9 cellular contexts compared by ENCODE assay signal in the genomic region with DNA sequence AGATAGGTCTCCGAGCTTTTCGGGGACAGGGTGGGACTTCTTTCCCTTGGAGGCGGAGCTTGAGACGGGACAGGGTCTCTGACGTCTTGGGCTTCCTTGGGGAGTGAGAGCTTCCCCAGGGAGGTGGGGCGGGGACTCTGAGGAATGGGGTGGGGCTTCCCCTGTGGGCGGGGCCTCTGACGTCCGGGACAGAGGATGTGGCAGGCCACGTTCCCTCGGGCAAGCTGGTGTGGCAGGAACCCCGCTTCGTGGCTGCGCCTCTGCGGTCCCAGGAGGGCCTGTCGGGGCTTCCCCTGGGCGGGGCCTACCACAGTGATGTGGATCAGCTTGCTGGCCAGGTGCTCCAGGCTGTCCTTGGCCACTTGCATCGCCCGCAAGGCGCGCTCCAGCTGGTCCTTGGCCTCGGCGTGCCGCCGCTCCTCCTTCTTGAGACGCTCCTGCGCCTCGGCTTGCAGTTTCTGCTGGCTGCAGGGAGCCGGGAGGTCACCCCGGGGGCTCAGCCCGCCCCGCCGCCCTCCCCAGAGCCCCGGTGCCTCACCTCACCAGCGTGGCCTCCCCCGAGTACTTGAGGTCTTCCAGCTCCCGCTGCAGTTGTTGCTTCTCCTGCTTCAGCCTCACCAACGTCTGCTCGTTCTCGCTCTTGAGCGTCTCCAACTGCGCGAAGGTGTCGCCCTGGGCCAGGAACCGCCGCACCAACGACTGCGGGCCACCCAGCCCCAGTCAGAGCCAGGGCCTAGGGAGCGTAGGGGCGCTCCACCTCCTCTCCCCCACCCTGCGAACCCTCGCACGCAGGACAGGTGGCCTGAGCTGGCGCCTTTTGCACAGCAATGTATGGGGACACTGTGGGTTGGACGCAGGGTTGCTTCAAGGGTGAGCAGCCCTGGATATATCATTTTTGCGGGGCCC. TPM values are rescaled to one million over a fixed set of nuclear protein-coding genes. Genes with fewer than 3 reads are reported as not detected.
DNase-seq lines count a peak whose midpoint lies in the region; ATAC-seq and TF ChIP-seq lines count a peak whose summit lies in the region.
"Had no signal": no experiment of that assay in that cellular context is flagged by ENCODE, and none has a peak within 500 bp of the region (broad histone marks: within the 10 kb centered on the region; RNA-seq: fewer than 3 reads in every experiment).

No MANE protein-coding gene starts in this region.

- H3K56ac ChIP-seq in IMR-90 (ENCODE audit: extremely low read depth, insufficient read depth, low read length) = no peak overlapping the region

- H3K23ac ChIP-seq in IMR-90 (ENCODE audit: low read depth, low read length) = no peak overlapping the region

- H3K36me3 ChIP-seq in IMR-90 (ENCODE audit: control insufficient read depth, insufficient read depth, low read length) = no peaks in the 10 kb centered on the region
- H3K36me3 ChIP-seq in endodermal cell (ENCODE audit: control insufficient read depth, insufficient read depth, low read length) = no peaks in the 10 kb centered on the region
- no peaks in the 10 kb centered on the region for H3K36me3 ChIP-seq in muscle layer of duodenum (ENCODE audit: control insufficient read depth in 1 of 2, insufficient read depth in 2 of 2, low read length in 2 of 2)

- H3K9me3 ChIP-seq in IMR-90 (ENCODE audit: control insufficient read depth, insufficient read depth, low read length) = no peaks in the 10 kb centered on the region
- H3K9me3 ChIP-seq in endodermal cell (ENCODE audit: control insufficient read depth, low read length) = no peaks in the 10 kb centered on the region
- H3K9me3 ChIP-seq in muscle layer of duodenum (ENCODE audit: control insufficient read depth in 1 of 2, low read length in 2 of 2) = no peaks in the 10 kb centered on the region
- H3K9me3 ChIP-seq: Caco-2 had no signal

- no peak overlapping the region for H4K5ac ChIP-seq in IMR-90 (ENCODE audit: low read depth, low read length)

- peaks cover 31% of the 10 kb centered on the region for H3K4me1 Mint-ChIP-seq in activated CD8-positive, alpha-beta T cell treated with anti-CD3 and anti-CD28 coated beads for 36 hours (ENCODE audit: low read depth)
- H3K4me1 Mint-ChIP-seq in endodermal cell = peaks cover 9% of the 10 kb centered on the region
- peaks cover 47% of the 10 kb centered on the region for H3K4me1 Mint-ChIP-seq in stimulated activated effector memory CD8-positive, alpha-beta T cell treated with anti-CD3 and anti-CD28 coated beads, Interleukin-12 subunit alpha, Interleukin-12 subunit beta, amount 100 ng/mL, for 72 hours

- H3K79me1 ChIP-seq in IMR-90 (ENCODE audit: low read depth in 1 of 2, low read length in 2 of 2) = no peaks in the 10 kb centered on the region

- CTCF ChIA-PET in IMR-90 (lab: Yijun Ruan, JAX) = interaction anchor here (1.2 to 1.5 kb wide), 2 partner anchors 13 to 41 kb away, joined by 4 read pairs; partner anchors contain the start of genes ODAD3 and PRKCSH
- CTCF ChIA-PET in activated CD8-positive, alpha-beta T cell treated with anti-CD3 and anti-CD28 coated beads for 36 hours (lab: Charles Lee) = interaction anchor here (0.6 to 4.6 kb wide), 6 partner anchors 11 to 76 kb away, joined by 3 to 29 read pairs (median 4); partner anchors contain the start of genes CCDC159, ODAD3, PRKCSH and TMEM205

- dilution Hi-C loops in IMR-90 (cut with HindIII; ENCODE audit: low sequenced_read_pairs, unreplicated experiment) = no loop called here

- H3K14ac ChIP-seq in IMR-90 (replicated peaks; ENCODE audit: low read depth, low read length) = no peak overlapping the region

- ATAC-seq in IMR-90 (ENCODE audit: low read depth) (peak; percentile 68), GM19455 (IDR thresholded peaks at IDR 0.05; ENCODE audit: unreplicated experiment) (no peak)
- ATAC-seq in activated CD8-positive, alpha-beta T cell treated with anti-CD3 and anti-CD28 coated beads for 36 hours = peak; percentile 77
- ATAC-seq in stimulated activated effector memory CD8-positive, alpha-beta T cell treated with anti-CD3 and anti-CD28 coated beads, Interleukin-12 subunit alpha, Interleukin-12 subunit beta, amount 100 ng/mL, for 72 hours = peak; percentile 85

- no peaks in the 10 kb centered on the region for H3K9me1 ChIP-seq in IMR-90 (ENCODE audit: insufficient read depth, low read length)

- no peak overlapping the region for H2BK120ac ChIP-seq in IMR-90 (ENCODE audit: low read depth, low read length)

- H4K20me1 ChIP-seq in IMR-90 (ENCODE audit: insufficient read depth, low read length) = no peaks in the 10 kb centered on the region

- no peak overlapping the region for H2AK5ac ChIP-seq in IMR-90 (ENCODE audit: low read depth, low read length)

- peak overlapping the region; percentile 78 for H2AFZ ChIP-seq in IMR-90 (replicated peaks; ENCODE audit: low read length, poor library complexity)

- H3K27ac Mint-ChIP-seq in activated CD8-positive, alpha-beta T cell treated with anti-CD3 and anti-CD28 coated beads for 36 hours = no peak overlapping the region
- no peak overlapping the region for H3K27ac Mint-ChIP-seq in endodermal cell
- H3K27ac Mint-ChIP-seq in stimulated activated effector memory CD8-positive, alpha-beta T cell treated with anti-CD3 and anti-CD28 coated beads, Interleukin-12 subunit alpha, Interleukin-12 subunit beta, amount 100 ng/mL, for 72 hours = peak overlapping the region; percentile 64

- WGBS in IMR-90 (ENCODE audit: extremely low coverage in 2 of 2, insufficient read length in 1 of 2), 2 experiments = 27% methylated on average over 10 of the region's 56 CpGs; no CpG with 5 or more reads in 1 of the 2 experiments
- WGBS in endodermal cell (ENCODE audit: insufficient coverage in 1 of 2, insufficient read length in 1 of 2), 2 experiments = 34 to 43% methylated on average over 25 to 56 of the region's 56 CpGs

- H3K9me3 Mint-ChIP-seq in activated CD8-positive, alpha-beta T cell treated with anti-CD3 and anti-CD28 coated beads for 36 hours = no peaks in the 10 kb centered on the region
- H3K9me3 Mint-ChIP-seq in endodermal cell = no peaks in the 10 kb centered on the region
- no peaks in the 10 kb centered on the region for H3K9me3 Mint-ChIP-seq in stimulated activated effector memory CD8-positive, alpha-beta T cell treated with anti-CD3 and anti-CD28 coated beads, Interleukin-12 subunit alpha, Interleukin-12 subunit beta, amount 100 ng/mL, for 72 hours

- peaks cover 2% of the 10 kb centered on the region; the same call in 1 of the 2 replicates for H3K4me1 ChIP-seq in IMR-90 (ENCODE audit: control insufficient read depth, insufficient read depth, low read length)
- peaks cover 3% of the 10 kb centered on the region for H3K4me1 ChIP-seq in endodermal cell (ENCODE audit: control insufficient read depth, insufficient read depth, low read length)
- peaks cover 0 to 38% of the 10 kb centered on the region in 2 donors for H3K4me1 ChIP-seq in muscle layer of duodenum (ENCODE audit: control insufficient read depth in 1 of 2, insufficient read depth in 2 of 2, low read length in 2 of 2)
- H3K4me1 ChIP-seq: Caco-2 had no signal

- in situ Hi-C loops in IMR-90 (cut with MboI; ENCODE audit: low sequenced_read_pairs) = no loop called here

- H2BK20ac ChIP-seq in IMR-90 (ENCODE audit: low read depth, low read length) = no peak overlapping the region

- DNase-seq in NCI-H524 (lab: John Stamatoyannopoulos, UW) = peak; percentile 13 to 67
- no peak for DNase-seq in NCI-H524 treated with DMSO at 0.1 percent for 48 hours (lab: John Stamatoyannopoulos, UW)
- DNase-seq in IMR-90 = no peak
- peak; percentile 87 for DNase-seq in activated CD8-positive, alpha-beta T cell treated with anti-CD3 and anti-CD28 coated beads for 36 hours
- DNase-seq in endodermal cell = peak; percentile 98
- peak; percentile 67 to 76 for DNase-seq in stimulated activated effector memory CD8-positive, alpha-beta T cell treated with anti-CD3 and anti-CD28 coated beads, Interleukin-12 subunit alpha, Interleukin-12 subunit beta, amount 100 ng/mL, for 72 hours (ENCODE audit: low spot score in 2 of 2)

- peak overlapping the region; percentile 46; the same call in 1 of the 2 replicates for H3K4me2 ChIP-seq in IMR-90 (ENCODE audit: low read depth, low read length)

- H3K36me3 Mint-ChIP-seq in activated CD8-positive, alpha-beta T cell treated with anti-CD3 and anti-CD28 coated beads for 36 hours (ENCODE audit: low read depth) = no peaks in the 10 kb centered on the region
- H3K36me3 Mint-ChIP-seq in endodermal cell (ENCODE audit: low read depth) = peaks cover 2% of the 10 kb centered on the region
- no peaks in the 10 kb centered on the region for H3K36me3 Mint-ChIP-seq in stimulated activated effector memory CD8-positive, alpha-beta T cell treated with anti-CD3 and anti-CD28 coated beads, Interleukin-12 subunit alpha, Interleukin-12 subunit beta, amount 100 ng/mL, for 72 hours

- H3K27me3 ChIP-seq in IMR-90 (ENCODE audit: control insufficient read depth, insufficient read depth, low read length) (peaks cover 44% of the 10 kb centered on the region), endodermal cell (ENCODE audit: control insufficient read depth, insufficient read depth, low read length, poor library complexity, severe bottlenecking) (peaks cover 57% of the 10 kb centered on the region), muscle layer of duodenum (ENCODE audit: low read depth, low read length) (peaks cover 42% of the 10 kb centered on the region)

- H3K4me3 Mint-ChIP-seq in activated CD8-positive, alpha-beta T cell treated with anti-CD3 and anti-CD28 coated beads for 36 hours = peak overlapping the region; percentile 65
- peak overlapping the region; percentile 50 for H3K4me3 Mint-ChIP-seq in endodermal cell
- H3K4me3 Mint-ChIP-seq in stimulated activated effector memory CD8-positive, alpha-beta T cell treated with anti-CD3 and anti-CD28 coated beads, Interleukin-12 subunit alpha, Interleukin-12 subunit beta, amount 100 ng/mL, for 72 hours = peak overlapping the region; percentile 73

- H3K9ac ChIP-seq in IMR-90 (ENCODE audit: low read depth, low read length) = no peak overlapping the region
- H3K9ac ChIP-seq in endodermal cell (ENCODE audit: extremely low read depth, low read length, poor library complexity, severe bottlenecking) = no peak overlapping the region

- H2BK5ac ChIP-seq in IMR-90 (ENCODE audit: low read depth, low read length, poor library complexity, severe bottlenecking) = no peak overlapping the region

- H3K27me3 Mint-ChIP-seq in activated CD8-positive, alpha-beta T cell treated with anti-CD3 and anti-CD28 coated beads for 36 hours = peaks cover 54% of the 10 kb centered on the region
- H3K27me3 Mint-ChIP-seq in endodermal cell (ENCODE audit: insufficient read depth) = peaks cover 50% of the 10 kb centered on the region

- no peak overlapping the region for H4K91ac ChIP-seq in IMR-90 (ENCODE audit: insufficient read depth, low read depth, low read length)

- peak overlapping the region; percentile 12; the same call in 1 of the 2 replicates for H3K4me3 ChIP-seq in IMR-90 (ENCODE audit: insufficient read depth, low read depth, low read length)
- peak overlapping the region; percentile 29 for H3K4me3 ChIP-seq in endodermal cell (ENCODE audit: low read length)
- H3K4me3 ChIP-seq in muscle layer of duodenum (ENCODE audit: low read depth in 1 of 2, low read length in 2 of 2) = peak overlapping the region; percentile 21 to 48

- TF ChIP-seq RAD21 in IMR-90 (IDR thresholded peaks at IDR 0.05; ENCODE audit: low read length) = no peak

- H3K27ac ChIP-seq in IMR-90 (ENCODE audit: insufficient read depth, low read length) = no peak overlapping the region
- no peak overlapping the region for H3K27ac ChIP-seq in endodermal cell (ENCODE audit: low read depth, low read length)
- no peak overlapping the region for H3K27ac ChIP-seq in muscle layer of duodenum (ENCODE audit: low read length)

- BruUV-seq in IMR-90 (replicated peaks; lab: Mats Ljungman, UMichigan) = no TSS peak

- no peak for TF ChIP-seq POLR2A in IMR-90 (IDR thresholded peaks at IDR 0.05; ENCODE audit: low read depth, low read length)

- POLR2A ChIA-PET in IMR-90 (lab: Charles Lee; ENCODE audit: unreplicated experiment) = no interaction called here
- POLR2A ChIA-PET in activated CD8-positive, alpha-beta T cell treated with anti-CD3 and anti-CD28 coated beads for 36 hours (lab: Charles Lee) = interaction anchor here (0.7 to 6.1 kb wide), 9 partner anchors 13 to 460 kb away, joined by 3 to 26 read pairs (median 4); partner anchors contain the start of genes EPOR, ODAD3, PRKCSH and SWSAP1

- H2BK15ac ChIP-seq in IMR-90 (ENCODE audit: low read depth, low read length) = no peak overlapping the region

- H4K8ac ChIP-seq in IMR-90 (ENCODE audit: low read depth in 2 of 2, low read length in 2 of 2) = no peak overlapping the region; a peak in 1 of 4 replicates

- TF ChIP-seq CTCF in IMR-90 (conservative IDR thresholded peaks at IDR 0.05; ENCODE audit: low read depth, low read length) = no peak
- no peak for TF ChIP-seq CTCF in activated CD8-positive, alpha-beta T cell treated with anti-CD3 and anti-CD28 coated beads for 36 hours (IDR thresholded peaks at IDR 0.05)
- TF ChIP-seq CTCF in endodermal cell (conservative IDR thresholded peaks at IDR 0.05) = no peak

- intact Hi-C loops in IMR-90 (cut with micrococcal nuclease) = loop anchor here (5.0 kb wide), 1 partner anchor 40 kb away; the partner anchor contains the start of gene EPOR
- intact Hi-C loops in activated CD8-positive, alpha-beta T cell treated with anti-CD3 and anti-CD28 coated beads for 36 hours (cut with micrococcal nuclease) = no loop called here

- H2AK9ac ChIP-seq in IMR-90 (replicated peaks; ENCODE audit: low read depth, low read length, poor library complexity) = no peak overlapping the region

- no peak overlapping the region for H3K18ac ChIP-seq in IMR-90 (ENCODE audit: low read depth, low read length)

- no peak overlapping the region for H3K4ac ChIP-seq in IMR-90 (ENCODE audit: low read depth, low read length)

RNA-seq across cellular contexts. Expression of gene RGL3, which starts 3.3 kb away (rescaled TPM):
- total RNA-seq in IMR-90 (2012; rRNA removed) = 0.18 TPM in 1 of 2 replicates, not detected in the other
- polyA plus RNA-seq in IMR-90 (2012; rRNA removed) = 0.34 and 0.62 TPM in 2 replicates
- 0.27 and 0.48 TPM in 2 replicates for polyA plus RNA-seq in IMR-90 (2012; cell fraction: cytosol; rRNA removed)
- 10.2 and 19.9 TPM in 2 replicates for polyA plus RNA-seq in IMR-90 (2012; cell fraction: nucleus; rRNA removed; ENCODE audit: low replicate concordance)
- total RNA-seq in activated CD8-positive, alpha-beta T cell treated with anti-CD3 and anti-CD28 coated beads for 36 hours = not detected
- 100 to 1,000 TPM; 125 to 131 TPM for total RNA-seq in endodermal cell
- polyA plus RNA-seq in endodermal cell (2013, experiment 1 of 2) = 5.4 TPM
- 5.6 TPM for polyA plus RNA-seq in endodermal cell (2013, experiment 2 of 2)

RNA-seq across cellular contexts. Expression of gene ODAD3, which starts 12.5 kb away (rescaled TPM):
- total RNA-seq in IMR-90 (2012; rRNA removed) (under 0.01 and 0.28 TPM in 2 replicates), endodermal cell (1 to 10 TPM in 1 of 2 donors, under 1 TPM in 1; 0.88 to 2.4 TPM)
- polyA plus RNA-seq in IMR-90 (2012; rRNA removed) = 0.04 and 0.44 TPM in 2 replicates
- polyA plus RNA-seq in IMR-90 (2012; cell fraction: cytosol; rRNA removed) = 0.04 and 0.09 TPM in 2 replicates
- polyA plus RNA-seq in IMR-90 (2012; cell fraction: nucleus; rRNA removed; ENCODE audit: low replicate concordance) = 0.64 and 0.76 TPM in 2 replicates
- total RNA-seq in activated CD8-positive, alpha-beta T cell treated with anti-CD3 and anti-CD28 coated beads for 36 hours = under 1 TPM; 0.47 to 0.70 TPM
- 1.5 TPM for polyA plus RNA-seq in endodermal cell (2013, experiment 1 of 2)
- polyA plus RNA-seq in endodermal cell (2013, experiment 2 of 2) = 1.9 TPM
- total RNA-seq: Caco-2 had no signal

RNA-seq across cellular contexts. Expression of gene PRKCSH, which starts 13.0 kb away (rescaled TPM):
- total RNA-seq in IMR-90 (2012; rRNA removed) (36.0 and 55.8 TPM in 2 replicates), endodermal cell (100 to 1,000 TPM; 454 to 459 TPM)
- polyA plus RNA-seq in IMR-90 (2012; rRNA removed) = 252 and 272 TPM in 2 replicates
- polyA plus RNA-seq in IMR-90 (2012; cell fraction: cytosol; rRNA removed) = 208 and 303 TPM in 2 replicates
- 310 and 537 TPM in 2 replicates for polyA plus RNA-seq in IMR-90 (2012; cell fraction: nucleus; rRNA removed; ENCODE audit: low replicate concordance)
- total RNA-seq in activated CD8-positive, alpha-beta T cell treated with anti-CD3 and anti-CD28 coated beads for 36 hours = 100 to 1,000 TPM; 207 to 211 TPM
- polyA plus RNA-seq in endodermal cell (2013, experiment 1 of 2) = 423 TPM
- 371 TPM for polyA plus RNA-seq in endodermal cell (2013, experiment 2 of 2)

RNA-seq across cellular contexts. Expression of gene EPOR, which starts 38.3 kb away (rescaled TPM):
- 3.1 and 4.3 TPM in 2 replicates for total RNA-seq in IMR-90 (2012; rRNA removed)
- 10.1 and 12.0 TPM in 2 replicates for polyA plus RNA-seq in IMR-90 (2012; rRNA removed)
- 11.5 and 12.4 TPM in 2 replicates for polyA plus RNA-seq in IMR-90 (2012; cell fraction: cytosol; rRNA removed)
- 9.7 and 21.2 TPM in 2 replicates for polyA plus RNA-seq in IMR-90 (2012; cell fraction: nucleus; rRNA removed; ENCODE audit: low replicate concordance)
- total RNA-seq in activated CD8-positive, alpha-beta T cell treated with anti-CD3 and anti-CD28 coated beads for 36 hours = 1 to 10 TPM; 7.0 to 9.8 TPM
- total RNA-seq in endodermal cell = 10 to 100 TPM; 27.0 to 39.5 TPM
- polyA plus RNA-seq in endodermal cell (2013, experiment 1 of 2) = 7.9 TPM
- 6.8 TPM for polyA plus RNA-seq in endodermal cell (2013, experiment 2 of 2)

RNA-seq across cellular contexts. Expression of gene SWSAP1, which starts 48.0 kb away (rescaled TPM):
- total RNA-seq in IMR-90 (2012; rRNA removed) (0.36 and 0.56 TPM in 2 replicates), endodermal cell (1 to 10 TPM; 2.2 to 2.8 TPM)
- polyA plus RNA-seq in IMR-90 (2012; rRNA removed) = 1.6 and 2.0 TPM in 2 replicates
- 1.2 and 1.5 TPM in 2 replicates for polyA plus RNA-seq in IMR-90 (2012; cell fraction: cytosol; rRNA removed)
- 1.1 and 1.2 TPM in 2 replicates for polyA plus RNA-seq in IMR-90 (2012; cell fraction: nucleus; rRNA removed; ENCODE audit: low replicate concordance)
- total RNA-seq in activated CD8-positive, alpha-beta T cell treated with anti-CD3 and anti-CD28 coated beads for 36 hours = 1 to 10 TPM; 1.5 to 1.8 TPM
- polyA plus RNA-seq in endodermal cell (2013, experiment 1 of 2) = 2.2 TPM
- polyA plus RNA-seq in endodermal cell (2013, experiment 2 of 2) = 1.6 TPM

Comparison
In these comparisons a context has a peak if more than half of its experiments do, and no peak if none do; other contexts are left out.
1. DNase-seq: peak in NCI-H524 (2 of 2), activated CD8-positive, alpha-beta T cell treated with anti-CD3 and anti-CD28 coated beads for 36 hours (single experiment), endodermal cell (single experiment) and stimulated activated effector memory CD8-positive, alpha-beta T cell treated with anti-CD3 and anti-CD28 coated beads, Interleukin-12 subunit alpha, Interleukin-12 subunit beta, amount 100 ng/mL, for 72 hours (2 of 2); none in NCI-H524 treated with DMSO at 0.1 percent for 48 hours (single experiment) and IMR-90 (single experiment).
2. RNA of gene RGL3, which starts 3.3 kb away (total RNA-seq): 125 to 131 TPM in endodermal cell; 0.18 TPM in IMR-90 and not detected in activated CD8-positive, alpha-beta T cell treated with anti-CD3 and anti-CD28 coated beads for 36 hours; every median in the first group is over 100 times any median in the second.
3. Peak in every context shown above with its lines, with median percentiles within 50 percentile points of each other: H3K4me3 ChIP-seq and H3K4me3 Mint-ChIP-seq.